Comparison of ENCODE assay signal across 29 cellular contexts in the genomic region with DNA sequence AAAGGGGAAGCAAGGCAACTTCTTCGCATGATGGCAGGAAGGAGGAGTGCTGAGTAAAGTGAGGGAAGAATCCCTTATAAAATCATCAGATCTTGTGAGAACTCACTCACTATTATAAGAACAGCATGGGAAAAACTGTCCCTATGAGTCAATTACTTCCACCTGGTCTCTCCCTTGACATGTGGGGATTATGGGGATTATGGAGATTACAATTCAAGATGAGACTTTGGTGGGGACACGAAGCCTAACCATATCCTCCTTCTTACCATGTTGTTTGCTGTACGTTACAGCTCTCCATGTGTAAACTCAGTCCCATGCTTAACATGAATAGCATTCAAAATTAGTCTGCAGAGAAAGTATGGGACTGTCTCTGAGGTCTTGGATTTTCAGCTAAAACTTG.
"Had no signal": no experiment of that assay in that cellular context is flagged by ENCODE, and none has a peak within 500 bp of the region (broad histone marks: within the 10 kb centered on the region; RNA-seq: fewer than 3 reads in every experiment).

No MANE protein-coding gene starts in this region.

- H3K4me1 ChIP-seq: colonic mucosa, esophagus squamous epithelium, gastroesophageal sphincter, heart right ventricle had no signal

- H3K4me3 Mint-ChIP-seq: activated B cell treated with CpG ODN at 0.5 μM for 24 hours; activated CD8-positive, alpha-beta T cell treated with anti-CD3 and anti-CD28 coated beads for 36 hours; activated naive CD8-positive, alpha-beta T cell; activated T-cell treated with anti-CD3 and anti-CD28 coated beads, Interleukin-2, amount 50 U/mL, for 4 hours; activated T-helper 17 cell treated with anti-CD3 and anti-CD28 coated beads, Interleukin-2, amount 50 U/mL, for 72 hours had no signal

- H3K27ac Mint-ChIP-seq: activated B cell treated with CpG ODN at 0.5 μM for 24 hours; activated CD8-positive, alpha-beta T cell treated with anti-CD3 and anti-CD28 coated beads for 36 hours; activated naive CD8-positive, alpha-beta T cell; activated T-helper 17 cell treated with anti-CD3 and anti-CD28 coated beads, Interleukin-2, amount 50 U/mL, for 72 hours had no signal

- H3K4me3 ChIP-seq: colonic mucosa, esophagus squamous epithelium, gastroesophageal sphincter, heart right ventricle had no signal

- H3K27ac ChIP-seq: brain microvascular endothelial cell, colonic mucosa, epithelial cell of prostate, esophagus squamous epithelium, gastroesophageal sphincter, heart right ventricle, VCaP had no signal

- DNase-seq: activated B cell treated with CpG ODN at 0.5 μM for 24 hours; activated CD4-positive, alpha-beta T cell treated with anti-CD3 and anti-CD28 coated beads for 48 hours; activated CD4-positive, alpha-beta T cell treated with anti-CD3 and anti-CD28 coated beads, Interleukin-2, amount 50 U/mL, for 1 hour; activated CD4-positive, alpha-beta T cell treated with anti-CD3 and anti-CD28 coated beads, Interleukin-2, amount 50 U/mL, for 48 hours; activated CD8-positive, alpha-beta memory T cell treated with anti-CD3 and anti-CD28 coated beads for 24 hours; activated CD8-positive, alpha-beta T cell treated with anti-CD3 and anti-CD28 coated beads for 36 hours; activated effector memory CD4-positive, alpha-beta T cell treated with Interleukin-2 at 50 U/mL for 16 hours; activated gamma-delta T cell treated with Interleukin-2 at 50 U/mL for 16 hours; activated naive CD4-positive, alpha-beta T cell treated with anti-CD3 and anti-CD28 coated beads, Interleukin-2, amount 50 U/mL, for 16 hours; activated naive CD4-positive, alpha-beta T cell treated with Interleukin-2 at 50 U/mL for 16 hours; activated T-cell treated with anti-CD3 and anti-CD28 coated beads, Interleukin-2, amount 50 U/mL, for 4 hours; amniotic stem cell; anterior cingulate cortex; brain microvascular endothelial cell; colonic mucosa; effector CD8-positive, alpha-beta T cell; esophagus squamous epithelium; foreskin melanocyte; heart right ventricle; T-helper 2 cell had no signal

- H3K9me3 Mint-ChIP-seq: activated B cell treated with CpG ODN at 0.5 μM for 24 hours; activated CD8-positive, alpha-beta T cell treated with anti-CD3 and anti-CD28 coated beads for 36 hours; activated T-cell treated with anti-CD3 and anti-CD28 coated beads, Interleukin-2, amount 50 U/mL, for 4 hours; activated T-helper 17 cell treated with anti-CD3 and anti-CD28 coated beads, Interleukin-2, amount 50 U/mL, for 72 hours had no signal

- H3K27me3 Mint-ChIP-seq: activated B cell treated with CpG ODN at 0.5 μM for 24 hours; activated CD8-positive, alpha-beta T cell treated with anti-CD3 and anti-CD28 coated beads for 36 hours; activated naive CD8-positive, alpha-beta T cell; activated T-helper 17 cell treated with anti-CD3 and anti-CD28 coated beads, Interleukin-2, amount 50 U/mL, for 72 hours had no signal

- H3K9me3 ChIP-seq: colonic mucosa, esophagus squamous epithelium, gastroesophageal sphincter, heart right ventricle had no signal

- H3K36me3 ChIP-seq: brain microvascular endothelial cell, colonic mucosa, esophagus squamous epithelium, gastroesophageal sphincter, heart right ventricle had no signal

- FAIRE-seq: astrocyte, bronchial epithelial cell, endometrium, endothelial cell of umbilical vein had no signal

- H3K4me1 Mint-ChIP-seq: activated B cell treated with CpG ODN at 0.5 μM for 24 hours; activated T-helper 17 cell treated with anti-CD3 and anti-CD28 coated beads, Interleukin-2, amount 50 U/mL, for 72 hours had no signal

- H3K36me3 Mint-ChIP-seq: activated naive CD8-positive, alpha-beta T cell had no signal

- H3K27me3 ChIP-seq: brain microvascular endothelial cell, colonic mucosa, esophagus squamous epithelium, gastroesophageal sphincter had no signal
